Comparison of ENCODE assay signal across 33 cellular contexts in genomic region chr15:89685995-89686394, GRCh38. TPM values are rescaled to one million over a fixed set of nuclear protein-coding genes. Genes with fewer than 3 reads are reported as not detected.
"Had no signal": no experiment of that assay in that cellular context is flagged by ENCODE, and none has a peak within 500 bp of the region (broad histone marks: within the 10 kb centered on the region; RNA-seq: fewer than 3 reads in every experiment).

No MANE protein-coding gene starts in this region.

- H3K27me3 ChIP-seq: body of pancreas, cardiac muscle cell, esophagus muscularis mucosa, foreskin keratinocyte, gastrocnemius medialis, heart left ventricle had no signal

- H3K9me3 Mint-ChIP-seq: activated CD4-positive, alpha-beta memory T cell treated with anti-CD3 and anti-CD28 coated beads for 36 hours; activated CD4-positive, alpha-beta T cell treated with anti-CD3 and anti-CD28 coated beads, Interleukin-2, amount 10 ng/mL, durations not matched to agents 24 days and 14 days; activated naive CD4-positive, alpha-beta T cell treated with anti-CD3 and anti-CD28 coated beads, Interleukin-2, amount 10 ng/mL, durations not matched to agents 7 days and 5 days; activated naive CD4-positive, alpha-beta T cell treated with anti-CD3 and anti-CD28 coated beads, Interleukin-2, amount 50 U/mL, for 72 hours; activated naive CD8-positive, alpha-beta T cell treated with anti-CD3 and anti-CD28 coated beads, Interleukin-2, amount 10 ng/mL, durations not matched to agents 7 days and 5 days; activated T-cell treated with anti-CD3 and anti-CD28 coated beads, Interleukin-2, amount 50 U/mL, for 24 hours; activated T-cell treated with anti-CD3 and anti-CD28 coated beads, Interleukin-2, amount 50 U/mL, for 72 hours; dendritic cell treated with granulocyte-macrophage colony-stimulating factor and Interleukin-4, amounts not matched to agents 40 ng/mL and 50 ng/mL, for 4 days; effector memory CD8-positive, alpha-beta T cell had no signal

- H3K4me1 ChIP-seq: foreskin keratinocyte had no signal

- H3K27me3 Mint-ChIP-seq: activated CD4-positive, alpha-beta memory T cell treated with anti-CD3 and anti-CD28 coated beads for 36 hours; activated CD4-positive, alpha-beta T cell treated with anti-CD3 and anti-CD28 coated beads for 36 hours; activated T-cell treated with anti-CD3 and anti-CD28 coated beads, Interleukin-2, amount 50 U/mL, for 24 hours; dendritic cell treated with granulocyte-macrophage colony-stimulating factor and Interleukin-4, amounts not matched to agents 40 ng/mL and 50 ng/mL, for 4 days; effector memory CD8-positive, alpha-beta T cell; T-helper 17 cell had no signal

- H3K4me3 ChIP-seq: body of pancreas, cardiac muscle cell, coronary artery, esophagus muscularis mucosa, gastrocnemius medialis, heart left ventricle had no signal

- ATAC-seq: activated CD4-positive, alpha-beta T cell treated with anti-CD3 and anti-CD28 coated beads for 36 hours; activated naive CD4-positive, alpha-beta T cell treated with anti-CD3 and anti-CD28 coated beads, Interleukin-2, amount 50 U/mL, for 72 hours; activated T-cell treated with anti-CD3 and anti-CD28 coated beads, Interleukin-2, amount 50 U/mL, for 72 hours; body of pancreas; effector memory CD8-positive, alpha-beta T cell; foreskin keratinocyte; gastrocnemius medialis; heart left ventricle; T-helper 17 cell had no signal

- H3K27ac Mint-ChIP-seq: activated CD4-positive, alpha-beta memory T cell treated with anti-CD3 and anti-CD28 coated beads for 36 hours; activated CD4-positive, alpha-beta T cell treated with anti-CD3 and anti-CD28 coated beads for 36 hours; activated CD4-positive, alpha-beta T cell treated with anti-CD3 and anti-CD28 coated beads, Interleukin-2, amount 10 ng/mL, durations not matched to agents 24 days and 14 days; activated naive CD4-positive, alpha-beta T cell treated with anti-CD3 and anti-CD28 coated beads, Interleukin-2, amount 10 ng/mL, durations not matched to agents 7 days and 5 days; activated naive CD4-positive, alpha-beta T cell treated with anti-CD3 and anti-CD28 coated beads, Interleukin-2, amount 50 U/mL, for 72 hours; activated naive CD8-positive, alpha-beta T cell treated with anti-CD3 and anti-CD28 coated beads, Interleukin-2, amount 10 ng/mL, durations not matched to agents 7 days and 5 days; activated T-cell treated with anti-CD3 and anti-CD28 coated beads, Interleukin-2, amount 50 U/mL, for 24 hours; activated T-cell treated with anti-CD3 and anti-CD28 coated beads, Interleukin-2, amount 50 U/mL, for 72 hours; dendritic cell treated with granulocyte-macrophage colony-stimulating factor and Interleukin-4, amounts not matched to agents 40 ng/mL and 50 ng/mL, for 4 days; effector memory CD8-positive, alpha-beta T cell; T-helper 17 cell; T-helper 2 cell treated with Interferon-gamma antibody and Interleukin-4, amounts not matched to agents 5 μg/mL and 100 μg/mL, for 36 hours had no signal

- H3K4me3 Mint-ChIP-seq: activated CD4-positive, alpha-beta memory T cell treated with anti-CD3 and anti-CD28 coated beads for 36 hours; activated CD4-positive, alpha-beta T cell treated with anti-CD3 and anti-CD28 coated beads for 36 hours; activated CD4-positive, alpha-beta T cell treated with anti-CD3 and anti-CD28 coated beads, Interleukin-2, amount 10 ng/mL, durations not matched to agents 24 days and 14 days; activated naive CD4-positive, alpha-beta T cell treated with anti-CD3 and anti-CD28 coated beads, Interleukin-2, amount 10 ng/mL, durations not matched to agents 7 days and 5 days; activated naive CD8-positive, alpha-beta T cell treated with anti-CD3 and anti-CD28 coated beads, Interleukin-2, amount 10 ng/mL, durations not matched to agents 7 days and 5 days; activated T-cell treated with anti-CD3 and anti-CD28 coated beads, Interleukin-2, amount 50 U/mL, for 24 hours; activated T-cell treated with anti-CD3 and anti-CD28 coated beads, Interleukin-2, amount 50 U/mL, for 72 hours; dendritic cell treated with granulocyte-macrophage colony-stimulating factor and Interleukin-4, amounts not matched to agents 40 ng/mL and 50 ng/mL, for 4 days; effector memory CD8-positive, alpha-beta T cell; T-helper 17 cell; T-helper 2 cell treated with Interferon-gamma antibody and Interleukin-4, amounts not matched to agents 5 μg/mL and 100 μg/mL, for 36 hours had no signal

- H3K9me3 ChIP-seq: body of pancreas, esophagus muscularis mucosa, gastrocnemius medialis, heart left ventricle had no signal

- H3K36me3 ChIP-seq: gastrocnemius medialis had no signal

- DNase-seq: activated CD4-positive, alpha-beta memory T cell treated with anti-CD3 and anti-CD28 coated beads for 36 hours; activated CD4-positive, alpha-beta T cell treated with anti-CD3 and anti-CD28 coated beads for 36 hours; activated CD4-positive, alpha-beta T cell treated with anti-CD3 and anti-CD28 coated beads, Interleukin-2, amount 10 ng/mL, durations not matched to agents 24 days and 14 days; activated CD4-positive, CD25-positive, alpha-beta regulatory T cell; activated CD4-positive, CD25-positive, alpha-beta regulatory T cell treated with anti-CD3 and anti-CD28 coated beads, Interleukin-2, amount 50 U/mL, for 72 hours; activated CD8-positive, alpha-beta memory T cell treated with anti-CD3 and anti-CD28 coated beads, Interleukin-2, amount 50 U/mL, for 48 hours; activated gamma-delta T cell; activated naive CD4-positive, alpha-beta T cell; activated naive CD4-positive, alpha-beta T cell treated with anti-CD3 and anti-CD28 coated beads, Interleukin-2, amount 10 ng/mL, durations not matched to agents 7 days and 5 days; activated naive CD8-positive, alpha-beta T cell treated with anti-CD3 and anti-CD28 coated beads, Interleukin-2, amount 10 ng/mL, durations not matched to agents 7 days and 5 days; activated T-cell treated with anti-CD3 and anti-CD28 coated beads for 4 hours; activated T-cell treated with anti-CD3 and anti-CD28 coated beads, Interleukin-2, amount 50 U/mL, for 24 hours; activated T-cell treated with anti-CD3 and anti-CD28 coated beads, Interleukin-2, amount 50 U/mL, for 72 hours; amniotic stem cell; anterior cingulate cortex; body of pancreas; central memory CD4-positive, alpha-beta T cell; effector CD4-positive, alpha-beta T cell; effector memory CD8-positive, alpha-beta T cell; erythroblast; foreskin keratinocyte; gastrocnemius medialis; glutamatergic neuron; heart left ventricle; T-helper 1 cell; T-helper 17 cell; T1000 had no signal

- H3K36me3 Mint-ChIP-seq: activated naive CD4-positive, alpha-beta T cell treated with anti-CD3 and anti-CD28 coated beads, Interleukin-2, amount 10 ng/mL, durations not matched to agents 7 days and 5 days; activated naive CD8-positive, alpha-beta T cell treated with anti-CD3 and anti-CD28 coated beads, Interleukin-2, amount 10 ng/mL, durations not matched to agents 7 days and 5 days had no signal

- H3K27ac ChIP-seq: body of pancreas, cardiac muscle cell, coronary artery, foreskin keratinocyte, gastrocnemius medialis, heart left ventricle had no signal

RNA-seq across cellular contexts. Expression of gene WDR93, which starts 4.6 kb away (rescaled TPM):
- total RNA-seq: activated CD4-positive, alpha-beta memory T cell treated with anti-CD3 and anti-CD28 coated beads for 36 hours; activated CD4-positive, alpha-beta T cell treated with anti-CD3 and anti-CD28 coated beads for 36 hours; activated CD4-positive, alpha-beta T cell treated with anti-CD3 and anti-CD28 coated beads, Interleukin-2, amount 10 ng/mL, durations not matched to agents 24 days and 14 days; activated naive CD4-positive, alpha-beta T cell treated with anti-CD3 and anti-CD28 coated beads, Interleukin-2, amount 50 U/mL, for 72 hours; activated naive CD8-positive, alpha-beta T cell treated with anti-CD3 and anti-CD28 coated beads, Interleukin-2, amount 10 ng/mL, durations not matched to agents 7 days and 5 days; foreskin keratinocyte; gastrocnemius medialis had no signal
- polyA plus RNA-seq: foreskin keratinocyte had no signal
